Comparison of ENCODE assay signal across 16 cellular contexts in the genomic region with DNA sequence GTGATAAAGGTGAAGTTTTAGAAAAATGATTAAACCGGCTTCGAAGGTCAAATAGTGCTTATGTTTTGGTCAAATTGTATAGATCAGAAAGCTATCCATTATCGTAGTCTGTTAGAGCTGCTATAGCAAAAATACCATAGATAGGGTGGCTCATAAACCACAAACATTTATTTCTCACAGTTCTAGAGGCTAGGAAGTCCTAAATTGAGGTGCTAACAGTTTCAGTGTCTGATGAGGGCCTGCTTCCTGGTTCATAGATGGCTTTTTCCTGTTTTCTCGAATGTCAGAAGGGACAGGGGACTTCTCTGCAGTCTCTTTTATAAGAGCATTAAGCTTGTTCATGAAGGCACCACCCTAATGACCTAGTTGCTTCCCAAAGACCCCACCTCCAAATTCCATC.
DNase-seq lines count a peak whose midpoint lies in the region; ATAC-seq and TF ChIP-seq lines count a peak whose summit lies in the region.
"Had no signal": no experiment of that assay in that cellular context is flagged by ENCODE, and none has a peak within 500 bp of the region (broad histone marks: within the 10 kb centered on the region; RNA-seq: fewer than 3 reads in every experiment).

No MANE protein-coding gene starts in this region.

- H3K9me3 ChIP-seq in CD4-positive, CD25-positive, alpha-beta regulatory T cell (ENCODE audit: control insufficient read depth in 2 of 2, low read length in 2 of 2): no peaks in the 10 kb centered on the region
- H3K9me3 ChIP-seq in IMR-90 (ENCODE audit: control insufficient read depth, insufficient read depth, low read length): 0 out of 2 replicates have a peak, but pooled peaks cover 2% of the 10 kb centered on the region
- H3K9me3 ChIP-seq in naive thymus-derived CD4-positive, alpha-beta T cell (ENCODE audit: control insufficient read depth in 2 of 3, low read length in 3 of 3): no peaks in the 10 kb centered on the region

- H3K36me3 ChIP-seq in CD4-positive, CD25-positive, alpha-beta regulatory T cell (ENCODE audit: control insufficient read depth, insufficient read depth, low read length): no peaks in the 10 kb centered on the region
- H3K36me3 ChIP-seq in IMR-90 (ENCODE audit: control insufficient read depth, insufficient read depth, low read length): no peaks in the 10 kb centered on the region
- H3K36me3 ChIP-seq in naive thymus-derived CD4-positive, alpha-beta T cell (ENCODE audit: control insufficient read depth in 2 of 3, insufficient read depth in 3 of 3, low read length in 3 of 3): no peaks in the 10 kb centered on the region
- H3K36me3 ChIP-seq: BLaER1 treated with 17β-estradiol and CSF1 and Interleukin-3, amounts not matched to agents 10 nM and 100 nM had no signal

- no peak for ATAC-seq in CD4-positive, CD25-positive, alpha-beta regulatory T cell (ENCODE audit: low read depth in 2 of 2)
- ATAC-seq in IMR-90 (ENCODE audit: low read depth): no peak
- no peak for ATAC-seq in central memory CD8-positive, alpha-beta T cell (replicated peaks; ENCODE audit: extremely low read depth, poor library complexity, severe bottlenecking)
- peak; percentile 40 for ATAC-seq in naive thymus-derived CD4-positive, alpha-beta T cell
- no peak for ATAC-seq in WTC11
- ATAC-seq: HCT116 had no signal

- no peaks in the 10 kb centered on the region for H4K20me1 ChIP-seq in IMR-90 (ENCODE audit: insufficient read depth, low read length)
- H4K20me1 ChIP-seq: BLaER1 treated with 17β-estradiol and CSF1 and Interleukin-3, amounts not matched to agents 10 nM and 100 nM had no signal

- H3K27ac ChIP-seq in CD4-positive, CD25-positive, alpha-beta regulatory T cell (ENCODE audit: insufficient read depth, low read length, poor library complexity, severe bottlenecking): peak overlapping the region; percentile 43
- no peak overlapping the region for H3K27ac ChIP-seq in IMR-90 (ENCODE audit: insufficient read depth, low read length)
- no peak overlapping the region for H3K27ac ChIP-seq in naive thymus-derived CD4-positive, alpha-beta T cell (ENCODE audit: low read depth, low read length)
- H3K27ac ChIP-seq: BLaER1 treated with 17β-estradiol and CSF1 and Interleukin-3, amounts not matched to agents 10 nM and 100 nM had no signal

- H2BK5ac ChIP-seq in IMR-90 (ENCODE audit: low read depth, low read length, poor library complexity, severe bottlenecking): no peak overlapping the region

- TF ChIP-seq RAD21 in IMR-90 (IDR thresholded peaks at IDR 0.05; ENCODE audit: low read length): no peak

- peak overlapping the region; percentile 54 to 75 (median 61) for H3K4me3 Mint-ChIP-seq in CD4-positive, CD25-positive, alpha-beta regulatory T cell
- no peak overlapping the region for H3K4me3 Mint-ChIP-seq in central memory CD8-positive, alpha-beta T cell
- no peak overlapping the region for H3K4me3 Mint-ChIP-seq in naive thymus-derived CD4-positive, alpha-beta T cell
- H3K4me3 Mint-ChIP-seq in WTC11: no peak overlapping the region
- H3K4me3 Mint-ChIP-seq: CD4-positive, alpha-beta T cell; IgD-negative memory B cell had no signal

- peak overlapping the region; percentile 10 for H3K4me3 ChIP-seq in CD4-positive, CD25-positive, alpha-beta regulatory T cell (ENCODE audit: low read depth, low read length)
- H3K4me3 ChIP-seq in IMR-90 (ENCODE audit: insufficient read depth, low read depth, low read length): no peak overlapping the region
- H3K4me3 ChIP-seq in naive thymus-derived CD4-positive, alpha-beta T cell (ENCODE audit: low read length): no peak overlapping the region
- H3K4me3 ChIP-seq: BLaER1 treated with 17β-estradiol and CSF1 and Interleukin-3, amounts not matched to agents 10 nM and 100 nM had no signal

- H3K27ac Mint-ChIP-seq in CD4-positive, CD25-positive, alpha-beta regulatory T cell: peak overlapping the region; percentile 91 to 96 (median 91)
- H3K27ac Mint-ChIP-seq in central memory CD8-positive, alpha-beta T cell (ENCODE audit: low read depth): peak overlapping the region; percentile 57
- H3K27ac Mint-ChIP-seq in naive thymus-derived CD4-positive, alpha-beta T cell: peak overlapping the region in 2 of 9 donors; percentile 2 to 14
- H3K27ac Mint-ChIP-seq in WTC11: no peak overlapping the region
- H3K27ac Mint-ChIP-seq: CD4-positive, alpha-beta T cell; IgD-negative memory B cell had no signal

- H4K91ac ChIP-seq in IMR-90 (ENCODE audit: insufficient read depth, low read depth, low read length): no peak overlapping the region

- peaks cover 17% of the 10 kb centered on the region for H3K4me1 ChIP-seq in CD4-positive, CD25-positive, alpha-beta regulatory T cell (ENCODE audit: control insufficient read depth, insufficient read depth, low read length, poor library complexity, severe bottlenecking)
- H3K4me1 ChIP-seq in IMR-90 (ENCODE audit: control insufficient read depth, insufficient read depth, low read length): 0 out of 2 replicates have a peak, but pooled peaks cover 2% of the 10 kb centered on the region
- H3K4me1 ChIP-seq in naive thymus-derived CD4-positive, alpha-beta T cell (ENCODE audit: control insufficient read depth in 2 of 2, insufficient read depth in 2 of 2, low read length in 2 of 2): no peaks in the 10 kb centered on the region
- H3K4me1 ChIP-seq: BLaER1 treated with 17β-estradiol and CSF1 and Interleukin-3, amounts not matched to agents 10 nM and 100 nM had no signal

- H4K8ac ChIP-seq in IMR-90 (ENCODE audit: low read depth in 2 of 2, low read length in 2 of 2): no peak overlapping the region; a peak in 1 of 4 replicates

- peaks cover 4% of the 10 kb centered on the region for H3K36me3 Mint-ChIP-seq in CD4-positive, CD25-positive, alpha-beta regulatory T cell
- no peaks in the 10 kb centered on the region for H3K36me3 Mint-ChIP-seq in central memory CD8-positive, alpha-beta T cell (ENCODE audit: insufficient read depth)
- peaks cover 0 to 3% (median 0%) of the 10 kb centered on the region in 5 donors for H3K36me3 Mint-ChIP-seq in naive thymus-derived CD4-positive, alpha-beta T cell
- H3K36me3 Mint-ChIP-seq in WTC11: peaks cover 15% of the 10 kb centered on the region
- H3K36me3 Mint-ChIP-seq: IgD-negative memory B cell had no signal

- no peak overlapping the region for H3K9ac ChIP-seq in IMR-90 (ENCODE audit: low read depth, low read length)
- H3K9ac ChIP-seq: BLaER1 treated with 17β-estradiol and CSF1 and Interleukin-3, amounts not matched to agents 10 nM and 100 nM had no signal

- CTCF ChIA-PET in IMR-90 (lab: Yijun Ruan, JAX) (no interaction called here), WTC11 (lab: Charles Lee) (no interaction called here)
- CTCF ChIA-PET in naive thymus-derived CD4-positive, alpha-beta T cell (lab: Charles Lee): no interaction called here

- H3K4me2 ChIP-seq in IMR-90 (ENCODE audit: low read depth, low read length): no peak overlapping the region
- H3K4me2 ChIP-seq: BLaER1 treated with 17β-estradiol and CSF1 and Interleukin-3, amounts not matched to agents 10 nM and 100 nM had no signal

- no TSS peak for BruUV-seq in IMR-90 (replicated peaks; lab: Mats Ljungman, UMichigan)

- dilution Hi-C loops in IMR-90 (cut with HindIII; ENCODE audit: low sequenced_read_pairs, unreplicated experiment): no loop called here

- no peak overlapping the region for H2AK5ac ChIP-seq in IMR-90 (ENCODE audit: low read depth, low read length)

- no CpG with 5 or more reads among the region's 4 CpGs for WGBS in IMR-90 (ENCODE audit: extremely low coverage in 2 of 2, insufficient read length in 1 of 2), 2 experiments

- peak in 1 of 3 donors; percentile 16 for DNase-seq in CD4-positive, CD25-positive, alpha-beta regulatory T cell
- DNase-seq in IMR-90: no peak
- DNase-seq in central memory CD8-positive, alpha-beta T cell (ENCODE audit: low spot score in 2 of 2): no peak
- no peak for DNase-seq in naive thymus-derived CD4-positive, alpha-beta T cell
- no peak for DNase-seq in G401 (ENCODE audit: low spot score)
- no peak for DNase-seq in WTC11 (ENCODE audit: low spot score)
- no peak for DNase-seq in GM20000 (ENCODE audit: low spot score)
- no peak for DNase-seq in NCI-H1436 treated with DMSO at 0.1 percent for 48 hours (lab: John Stamatoyannopoulos, UW)
- DNase-seq: ACHN; Calu3; CD4-positive, alpha-beta T cell; DMS 273 treated with DMSO at 0.1 percent for 48 hours; DMS79 had no signal

- H3K79me1 ChIP-seq in IMR-90 (ENCODE audit: low read depth in 1 of 2, low read length in 2 of 2): no peaks in the 10 kb centered on the region

- H2AFZ ChIP-seq in IMR-90 (replicated peaks; ENCODE audit: low read length, poor library complexity): no peak overlapping the region

- H3K4me1 Mint-ChIP-seq in CD4-positive, CD25-positive, alpha-beta regulatory T cell: peaks cover 30 to 51% (median 37%) of the 10 kb centered on the region in 4 donors
- peaks cover 6% of the 10 kb centered on the region for H3K4me1 Mint-ChIP-seq in central memory CD8-positive, alpha-beta T cell
- peaks cover 0 to 9% (median 0%) of the 10 kb centered on the region in 7 donors for H3K4me1 Mint-ChIP-seq in naive thymus-derived CD4-positive, alpha-beta T cell
- peaks cover 13% of the 10 kb centered on the region for H3K4me1 Mint-ChIP-seq in WTC11
- H3K4me1 Mint-ChIP-seq: IgD-negative memory B cell had no signal

- no peak overlapping the region for H4K5ac ChIP-seq in IMR-90 (ENCODE audit: low read depth, low read length)

- in situ Hi-C loops in IMR-90 (cut with MboI; ENCODE audit: low sequenced_read_pairs): no loop called here
- in situ Hi-C loops in G401 (cut with HindIII; ENCODE audit: low sequenced_read_pairs): no loop called here

- no peak overlapping the region for H3K18ac ChIP-seq in IMR-90 (ENCODE audit: low read depth, low read length)

- H3K27me3 ChIP-seq in CD4-positive, CD25-positive, alpha-beta regulatory T cell (ENCODE audit: control insufficient read depth, insufficient read depth, low read length): no peaks in the 10 kb centered on the region
- no peaks in the 10 kb centered on the region for H3K27me3 ChIP-seq in IMR-90 (ENCODE audit: control insufficient read depth, insufficient read depth, low read length)
- H3K27me3 ChIP-seq in naive thymus-derived CD4-positive, alpha-beta T cell (ENCODE audit: control insufficient read depth in 2 of 2, insufficient read depth in 2 of 2, low read length in 2 of 2): no peaks in the 10 kb centered on the region
- H3K27me3 ChIP-seq: BLaER1 treated with 17β-estradiol and CSF1 and Interleukin-3, amounts not matched to agents 10 nM and 100 nM had no signal

- intact Hi-C loops in IMR-90 (cut with micrococcal nuclease): no loop called here
- intact Hi-C loops in naive thymus-derived CD4-positive, alpha-beta T cell (cut with micrococcal nuclease): no loop called here

- no peak overlapping the region for H2AK9ac ChIP-seq in IMR-90 (replicated peaks; ENCODE audit: low read depth, low read length, poor library complexity)

- peaks cover 0 to 6% (median 0%) of the 10 kb centered on the region in 7 donors for H3K9me3 Mint-ChIP-seq in CD4-positive, CD25-positive, alpha-beta regulatory T cell
- no peaks in the 10 kb centered on the region for H3K9me3 Mint-ChIP-seq in central memory CD8-positive, alpha-beta T cell
- H3K9me3 Mint-ChIP-seq in naive thymus-derived CD4-positive, alpha-beta T cell: peaks cover 0 to 8% (median 3%) of the 10 kb centered on the region in 11 donors
- peaks cover 29% of the 10 kb centered on the region for H3K9me3 Mint-ChIP-seq in WTC11

- peak overlapping the region; percentile 5; the same call in 2 of the 3 replicates for H2BK15ac ChIP-seq in IMR-90 (ENCODE audit: low read depth, low read length)

- no peak for TF ChIP-seq POLR2A in IMR-90 (IDR thresholded peaks at IDR 0.05; ENCODE audit: low read depth, low read length)

- no peak overlapping the region for H2BK20ac ChIP-seq in IMR-90 (ENCODE audit: low read depth, low read length)

- no peak overlapping the region for H3K56ac ChIP-seq in IMR-90 (ENCODE audit: extremely low read depth, insufficient read depth, low read length)

- H3K9me1 ChIP-seq in IMR-90 (ENCODE audit: insufficient read depth, low read length): no peaks in the 10 kb centered on the region

- H3K27me3 Mint-ChIP-seq in CD4-positive, CD25-positive, alpha-beta regulatory T cell: no peaks in the 10 kb centered on the region
- no peaks in the 10 kb centered on the region for H3K27me3 Mint-ChIP-seq in central memory CD8-positive, alpha-beta T cell
- no peaks in the 10 kb centered on the region for H3K27me3 Mint-ChIP-seq in naive thymus-derived CD4-positive, alpha-beta T cell
- 0 out of 2 replicates have a peak, but pooled peaks cover 4% of the 10 kb centered on the region for H3K27me3 Mint-ChIP-seq in WTC11 (ENCODE audit: low read depth)
- H3K27me3 Mint-ChIP-seq: CD4-positive, alpha-beta T cell had no signal

- H3K4ac ChIP-seq in IMR-90 (ENCODE audit: low read depth, low read length): no peak overlapping the region

- no peak overlapping the region for H3K14ac ChIP-seq in IMR-90 (replicated peaks; ENCODE audit: low read depth, low read length)

- POLR2A ChIA-PET in IMR-90 (lab: Charles Lee; ENCODE audit: unreplicated experiment) (no interaction called here), WTC11 (lab: Charles Lee) (no interaction called here)
- POLR2A ChIA-PET in naive thymus-derived CD4-positive, alpha-beta T cell (lab: Charles Lee): no interaction called here

- H2BK120ac ChIP-seq in IMR-90 (ENCODE audit: low read depth, low read length): no peak overlapping the region

- H3K23ac ChIP-seq in IMR-90 (ENCODE audit: low read depth, low read length): no peak overlapping the region

- TF ChIP-seq CTCF in IMR-90 (conservative IDR thresholded peaks at IDR 0.05; ENCODE audit: low read depth, low read length) (no peak), WTC11 (IDR thresholded peaks at IDR 0.05) (no peak), GM20000 (IDR thresholded peaks at IDR 0.05; ENCODE audit: extremely low read depth, missing control alignments) (no peak)

Comparison
In these comparisons a context has a peak if more than half of its experiments do, and no peak if none do; other contexts are left out.
1. H3K4me3 Mint-ChIP-seq: peak in CD4-positive, CD25-positive, alpha-beta regulatory T cell (4 of 4); none in central memory CD8-positive, alpha-beta T cell (single experiment), naive thymus-derived CD4-positive, alpha-beta T cell (0 of 10) and WTC11 (single experiment).